ENCODE assay signal across 18 cellular contexts in genomic region chr4:47065099-47065498, GRCh38. TPM values are rescaled to one million over a fixed set of nuclear protein-coding genes. Genes with fewer than 3 reads are reported as not detected.
"Had no signal": no experiment of that assay in that cellular context is flagged by ENCODE, and none has a peak within 500 bp of the region (broad histone marks: within the 10 kb centered on the region; RNA-seq: fewer than 3 reads in every experiment).

No MANE protein-coding gene starts in this region.

- H3K27ac ChIP-seq: adrenal gland, epithelial cell of prostate, hepatocyte, testis, upper lobe of right lung, WERI-Rb-1 had no signal

- H3K4me3 ChIP-seq: adrenal gland, hepatocyte, testis, upper lobe of right lung had no signal

- H3K27me3 ChIP-seq: adrenal gland, hepatocyte, testis, upper lobe of right lung had no signal

- ATAC-seq: activated T-cell treated with anti-CD3 and anti-CD28 coated beads, Interleukin-2, amount 50 U/mL, for 4 hours; left ventricle myocardium superior; sciatic nerve; T-helper 17 cell; upper lobe of right lung had no signal

- DNase-seq: activated CD4-positive, alpha-beta memory T cell treated with anti-CD3 and anti-CD28 coated beads, Interleukin-2, amount 10 ng/mL, durations not matched to agents 7 days and 5 days; activated CD4-positive, alpha-beta T cell treated with anti-CD3 and anti-CD28 coated beads for 4 hours; activated effector memory CD4-positive, alpha-beta T cell treated with anti-CD3 and anti-CD28 coated beads, Interleukin-2, amount 50 U/mL, for 16 hours; activated T-cell treated with anti-CD3 and anti-CD28 coated beads, Interleukin-2, amount 50 U/mL, for 4 hours; adrenal gland; central memory CD4-positive, alpha-beta T cell; effector memory CD4-positive, alpha-beta T cell; left ventricle myocardium superior; mesenchymal stem cell; T-helper 17 cell; testis; upper lobe of right lung; WERI-Rb-1 had no signal

RNA-seq across cellular contexts. Expression of gene GABRB1, which starts 33.7 kb away (rescaled TPM):
- total RNA-seq: activated CD4-positive, alpha-beta memory T cell treated with anti-CD3 and anti-CD28 coated beads, Interleukin-2, amount 10 ng/mL, durations not matched to agents 7 days and 5 days; activated T-cell treated with anti-CD3 and anti-CD28 coated beads, Interleukin-2, amount 50 U/mL, for 4 hours; osteoblast; pulmonary artery endothelial cell; sciatic nerve; T-helper 17 cell; upper lobe of right lung had no signal
